In genomic region chr7:134645478-134645877, GRCh38 we compare ENCODE assay signal across 2 cellular contexts.
TF ChIP-seq lines count a peak whose summit lies in the region.

No MANE protein-coding gene starts in this region.

TF ChIP-seq in endothelial cell of umbilical vein, 7 proteins besides CTCF, POLR2A, EP300 and RAD21:
- no peak for TF ChIP-seq FOS (IDR thresholded peaks at IDR 0.05; ENCODE audit: borderline replicate concordance, insufficient read depth, low read length)
- TF ChIP-seq POLR2AphosphoS5 (IDR thresholded peaks at IDR 0.05; ENCODE audit: insufficient read depth, low read depth, low read length), result no peak

TF ChIP-seq in WTC11, 78 proteins besides CTCF, POLR2A, EP300 and RAD21:
- TF ChIP-seq TEAD1 (CRISPR knock-in tag; IDR thresholded peaks at IDR 0.05), result no peak
- TF ChIP-seq NFYB (CRISPR knock-in tag; conservative IDR thresholded peaks at IDR 0.05; ENCODE audit: low read depth), result no peak
- TF ChIP-seq OVOL2 (CRISPR knock-in tag; IDR thresholded peaks at IDR 0.05; ENCODE audit: borderline replicate concordance), result no peak
- TF ChIP-seq ZBTB43 (CRISPR knock-in tag; IDR thresholded peaks at IDR 0.05), result no peak
- no peak for TF ChIP-seq NFATC4 (CRISPR knock-in tag; IDR thresholded peaks at IDR 0.05)
- TF ChIP-seq MYBL2 (CRISPR knock-in tag; IDR thresholded peaks at IDR 0.05), result no peak
- no peak for TF ChIP-seq SMAD4 (CRISPR knock-in tag; IDR thresholded peaks at IDR 0.05)
- TF ChIP-seq MLX (CRISPR knock-in tag; IDR thresholded peaks at IDR 0.05), result no peak
- no peak for TF ChIP-seq JUN (CRISPR knock-in tag; IDR thresholded peaks at IDR 0.05)
- TF ChIP-seq IRF1 (CRISPR knock-in tag; IDR thresholded peaks at IDR 0.05), result no peak
- TF ChIP-seq SMAD3 (CRISPR knock-in tag; IDR thresholded peaks at IDR 0.05; ENCODE audit: borderline replicate concordance), result no peak
TF ChIP-seq in WTC11: peak in this region for 0.
